8 cellular contexts compared by ENCODE assay signal in the genomic region with DNA sequence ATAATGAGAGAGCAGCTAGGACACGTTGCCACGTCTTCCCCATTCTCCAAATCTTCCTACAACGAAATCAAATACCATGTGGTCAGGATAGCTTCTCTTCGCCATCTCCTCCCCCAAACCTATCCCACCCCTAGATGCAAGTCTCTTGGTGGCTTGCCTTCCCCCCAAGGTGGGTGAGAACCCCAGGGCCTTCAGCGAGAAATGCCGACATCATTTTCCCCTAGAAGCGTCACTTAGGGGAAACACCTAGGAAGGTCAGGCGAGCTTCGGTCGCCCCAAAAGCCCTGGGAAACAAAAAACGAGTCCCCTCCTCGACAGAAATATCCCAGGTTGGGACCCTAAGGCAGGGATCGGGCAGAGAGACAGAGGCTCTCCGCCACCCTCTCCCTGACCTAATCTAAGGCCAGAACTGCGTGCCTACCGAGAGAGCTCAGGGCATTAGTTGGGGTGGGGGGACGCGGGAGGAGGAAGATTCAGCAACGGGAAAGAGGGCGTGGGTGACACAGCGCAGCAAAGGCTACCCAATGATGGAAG. TPM values are rescaled to one million over a fixed set of nuclear protein-coding genes. Genes with fewer than 3 reads are reported as not detected.
A peak's percentile ranks its signal among the peaks of the same experiment; 100 is the strongest.
DNase-seq lines count a peak whose midpoint lies in the region; TF ChIP-seq lines count a peak whose summit lies in the region.

No MANE protein-coding gene starts in this region.

- peak overlapping the region; percentile 82 to 98 for H3K9ac ChIP-seq in colonic mucosa (ENCODE audit: low read depth in 2 of 2, low read length in 2 of 2)

- H3K36me3 Mint-ChIP-seq in activated CD4-positive, alpha-beta T cell treated with anti-CD3 and anti-CD28 coated beads, Interleukin-2, amount 10 ng/mL, durations not matched to agents 24 days and 14 days (ENCODE audit: low read depth), result peaks cover 12% of the 10 kb centered on the region
- H3K36me3 Mint-ChIP-seq in nephron progenitor cell (ENCODE audit: low read depth), result peaks cover 5% of the 10 kb centered on the region

- no peaks in the 10 kb centered on the region for H3K9me3 Mint-ChIP-seq in activated CD4-positive, alpha-beta T cell treated with anti-CD3 and anti-CD28 coated beads, Interleukin-2, amount 10 ng/mL, durations not matched to agents 24 days and 14 days
- H3K9me3 Mint-ChIP-seq in nephron progenitor cell, result no peaks in the 10 kb centered on the region

- H3K4me3 ChIP-seq in LNCaP clone FGC (ENCODE audit: low read depth, low read length) (peak overlapping the region; percentile 98), colonic mucosa (peak overlapping the region; percentile 85)

- no peaks in the 10 kb centered on the region for H3K36me3 ChIP-seq in colonic mucosa

- H3K4me3 Mint-ChIP-seq in activated CD4-positive, alpha-beta T cell treated with anti-CD3 and anti-CD28 coated beads, Interleukin-2, amount 10 ng/mL, durations not matched to agents 24 days and 14 days, result peak overlapping the region; percentile 97
- peak overlapping the region; percentile 98 for H3K4me3 Mint-ChIP-seq in nephron progenitor cell

- peak overlapping the region; percentile 76 for H3K27ac ChIP-seq in colonic mucosa

- no peak for TF ChIP-seq CTCF in LNCaP clone FGC (IDR thresholded peaks at IDR 0.05; ENCODE audit: control insufficient read depth, extremely low read depth, insufficient read depth)
- no peak for TF ChIP-seq CTCF in colonic mucosa (IDR thresholded peaks at IDR 0.05)
- no peak for TF ChIP-seq CTCF in nephron progenitor cell (IDR thresholded peaks at IDR 0.05)

- peaks cover 5% of the 10 kb centered on the region for H3K4me1 ChIP-seq in colonic mucosa

- intact Hi-C loops in activated CD4-positive, alpha-beta T cell treated with anti-CD3 and anti-CD28 coated beads, Interleukin-2, amount 10 ng/mL, durations not matched to agents 24 days and 14 days (cut with micrococcal nuclease), result loop anchor here (2.0 to 10.0 kb wide), 3 partner anchors 55 to 1609 kb away; partner anchors contain the start of genes CCDC174 and TBC1D5
- intact Hi-C loops in colonic mucosa (cut with DNase I), result no loop called here

- H3K27me3 ChIP-seq in colonic mucosa, result no peaks in the 10 kb centered on the region

- no peaks in the 10 kb centered on the region for H3K9me3 ChIP-seq in colonic mucosa

- no peaks in the 10 kb centered on the region for H3K27me3 Mint-ChIP-seq in activated CD4-positive, alpha-beta T cell treated with anti-CD3 and anti-CD28 coated beads, Interleukin-2, amount 10 ng/mL, durations not matched to agents 24 days and 14 days
- no peaks in the 10 kb centered on the region for H3K27me3 Mint-ChIP-seq in nephron progenitor cell (ENCODE audit: low read depth, poor library complexity)

- no peak for DNase-seq in activated CD4-positive, alpha-beta T cell treated with anti-CD3 and anti-CD28 coated beads, Interleukin-2, amount 10 ng/mL, durations not matched to agents 24 days and 14 days
- no peak for DNase-seq in activated CD4-positive, alpha-beta T cell treated with anti-CD3 and anti-CD28 coated beads, Interleukin-2, amount 50 U/mL, for 1 hour
- DNase-seq in LNCaP clone FGC (ENCODE audit: low read depth) (no peak), colonic mucosa (no peak), nephron progenitor cell (no peak), A172 (ENCODE audit: low spot score) (no peak)
- DNase-seq in activated CD8-positive, alpha-beta memory T cell treated with anti-CD3 and anti-CD28 coated beads, Interleukin-2, amount 50 U/mL, for 4 hours, result no peak
- no peak for DNase-seq in stimulated activated CD4-positive, alpha-beta T cell treated with anti-CD3 and anti-CD28 coated beads, Interleukin-1b, Interleukin-23, amount 100 ng/mL, for 48 hours

- peak overlapping the region; percentile 98 for H3K27ac Mint-ChIP-seq in activated CD4-positive, alpha-beta T cell treated with anti-CD3 and anti-CD28 coated beads, Interleukin-2, amount 10 ng/mL, durations not matched to agents 24 days and 14 days
- H3K27ac Mint-ChIP-seq in nephron progenitor cell, result peak overlapping the region; percentile 99

- H3K4me1 Mint-ChIP-seq in activated CD4-positive, alpha-beta T cell treated with anti-CD3 and anti-CD28 coated beads, Interleukin-2, amount 10 ng/mL, durations not matched to agents 24 days and 14 days, result peaks cover 33% of the 10 kb centered on the region
- peaks cover 37% of the 10 kb centered on the region for H3K4me1 Mint-ChIP-seq in nephron progenitor cell

RNA-seq across cellular contexts. Expression of gene DPH3, which starts 0.5 kb away (rescaled TPM):
- 27.6 and 30.1 TPM in 2 replicates for total RNA-seq in activated CD4-positive, alpha-beta T cell treated with anti-CD3 and anti-CD28 coated beads, Interleukin-2, amount 10 ng/mL, durations not matched to agents 24 days and 14 days
- 10 to 100 TPM; 15.4 to 23.4 TPM for total RNA-seq in colonic mucosa
- total RNA-seq in A172 (2014; rRNA removed; shearing (Covaris generic)), result 21.3 and 23.5 TPM in 2 replicates

RNA-seq across cellular contexts. Expression of gene OXNAD1, which starts 0.8 kb away (rescaled TPM):
- total RNA-seq in activated CD4-positive, alpha-beta T cell treated with anti-CD3 and anti-CD28 coated beads, Interleukin-2, amount 10 ng/mL, durations not matched to agents 24 days and 14 days, result 27.1 and 29.8 TPM in 2 replicates
- total RNA-seq in colonic mucosa, result 10 to 100 TPM; 23.4 to 26.2 TPM
- 17.5 and 18.7 TPM in 2 replicates for total RNA-seq in A172 (2014; rRNA removed; shearing (Covaris generic))
